7 cellular contexts compared by ENCODE assay signal in genomic region chr6:129251669-129252376, GRCh38.
DNase-seq lines count a peak whose midpoint lies in the region; ATAC-seq, FAIRE-seq and TF ChIP-seq lines count a peak whose summit lies in the region.

No MANE protein-coding gene starts in this region.

- CTCF ChIA-PET in GM10248 (lab: Yijun Ruan, JAX), result interaction anchor here (0.7 to 3.9 kb wide), 26 partner anchors 8 to 1396 kb away, joined by 3 to 34 read pairs (median 4); no protein-coding TSS in a partner anchor

- FAIRE-seq in HTR-8/SVneo (lab: Jason Lieb, UNC), result no peak

- peaks cover 0 to 70% (median 8%) of the 10 kb centered on the region in 9 donors for H3K36me3 ChIP-seq in heart left ventricle

- peak; percentile 87 for ATAC-seq in GM21576 (IDR thresholded peaks at IDR 0.05; ENCODE audit: unreplicated experiment)
- peak in 3 of 4 donors; percentile 30 to 34 (median 33) for ATAC-seq in heart left ventricle

- H3K4me1 ChIP-seq in heart left ventricle, result peaks cover 0 to 39% (median 20%) of the 10 kb centered on the region in 12 donors

- peak overlapping the region; percentile 24 for H3K4me3 Mint-ChIP-seq in activated naive CD4-positive, alpha-beta T cell treated with anti-CD3 and anti-CD28 coated beads, Interleukin-2, amount 50 U/mL, for 24 hours

- no peaks in the 10 kb centered on the region for H3K27me3 ChIP-seq in heart left ventricle

- peaks cover 5% of the 10 kb centered on the region for H3K27me3 Mint-ChIP-seq in activated naive CD4-positive, alpha-beta T cell treated with anti-CD3 and anti-CD28 coated beads, Interleukin-2, amount 50 U/mL, for 24 hours

- H3K27ac Mint-ChIP-seq in activated naive CD4-positive, alpha-beta T cell treated with anti-CD3 and anti-CD28 coated beads, Interleukin-2, amount 50 U/mL, for 24 hours, result no peak overlapping the region

- H3K4me3 ChIP-seq in heart left ventricle, result no peak overlapping the region
- H3K4me3 ChIP-seq in retinal pigment epithelial cell (ENCODE audit: low read length), result no peak overlapping the region

- intact Hi-C loops in heart left ventricle (cut with DNase I), result loop anchor here in 7 of 10 donors (2.0 to 10.0 kb wide), 7 partner anchors 115 to 527 kb away; partner anchors contain the start of gene LAMA2 (in 1 of the 7)

- WGBS in heart left ventricle, 4 donors, result 67 to 72% (median 70%) methylated on average over 13 of the region's 13 CpGs

- POLR2A ChIA-PET in GM10248 (lab: Yijun Ruan, JAX), result no interaction called here

- peaks cover 20% of the 10 kb centered on the region for H3K4me1 Mint-ChIP-seq in activated naive CD4-positive, alpha-beta T cell treated with anti-CD3 and anti-CD28 coated beads, Interleukin-2, amount 50 U/mL, for 24 hours

- DNase-seq in GM10248 (ENCODE audit: extremely low spot score), result peak; percentile 25
- peak; percentile 59 for DNase-seq in HTR-8/SVneo (ENCODE audit: insufficient read length, low spot score)
- peak; percentile 63 for DNase-seq in RPMI7951 (ENCODE audit: low read depth)
- peak in 1 of 5 donors; percentile 37 for DNase-seq in heart left ventricle
- DNase-seq in retinal pigment epithelial cell (ENCODE audit: low read depth), result no peak

- H3K9me3 Mint-ChIP-seq in activated naive CD4-positive, alpha-beta T cell treated with anti-CD3 and anti-CD28 coated beads, Interleukin-2, amount 50 U/mL, for 24 hours, result no peaks in the 10 kb centered on the region

- TF ChIP-seq POLR2A in heart left ventricle (IDR thresholded peaks at IDR 0.05), result no peak

- H3K27ac ChIP-seq in heart left ventricle, result peak overlapping the region in 2 of 12 donors; percentile 41 to 42

- TF ChIP-seq CTCF in GM10248 (IDR thresholded peaks at IDR 0.05; ENCODE audit: control extremely low read depth, extremely low read depth, low read depth, missing control alignments) (peak; percentile 84), heart left ventricle (IDR thresholded peaks at IDR 0.05) (peak; percentile 56 to 82 (median 74)), retinal pigment epithelial cell (conservative IDR thresholded peaks at IDR 0.05; ENCODE audit: low read depth, low read length) (peak; percentile 87)

- no peaks in the 10 kb centered on the region for H3K9me3 ChIP-seq in heart left ventricle

- no peaks in the 10 kb centered on the region for H3K36me3 Mint-ChIP-seq in activated naive CD4-positive, alpha-beta T cell treated with anti-CD3 and anti-CD28 coated beads, Interleukin-2, amount 50 U/mL, for 24 hours
